ENCODE assay signal across 21 cellular contexts in the genomic region with DNA sequence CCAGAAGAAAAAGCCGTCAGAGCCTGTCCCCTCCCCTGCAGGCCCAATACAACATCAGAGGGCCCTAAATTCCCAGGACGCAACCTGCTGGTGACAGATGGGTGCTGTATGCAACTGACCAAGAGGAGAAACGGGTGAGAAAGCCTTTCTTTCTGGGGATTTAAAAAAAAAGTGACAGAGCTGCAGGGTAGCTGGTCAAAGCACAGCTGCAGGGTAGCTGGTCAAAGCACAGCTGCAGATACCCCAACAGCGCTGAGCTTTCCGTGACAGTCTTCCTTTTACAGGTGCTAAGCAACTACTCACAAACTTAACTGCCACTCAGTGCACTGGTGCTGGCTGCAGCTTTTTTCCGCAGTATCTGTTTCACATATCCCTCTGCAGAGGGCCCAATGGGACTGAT. TPM values are rescaled to one million over a fixed set of nuclear protein-coding genes. Genes with fewer than 3 reads are reported as not detected.
DNase-seq lines count a peak whose midpoint lies in the region; ATAC-seq and TF ChIP-seq lines count a peak whose summit lies in the region.
"Had no signal": no experiment of that assay in that cellular context is flagged by ENCODE, and none has a peak within 500 bp of the region (broad histone marks: within the 10 kb centered on the region; RNA-seq: fewer than 3 reads in every experiment).

No MANE protein-coding gene starts in this region.

- TF ChIP-seq EP300 in stomach (IDR thresholded peaks at IDR 0.05), result no peak

- no peak overlapping the region for H3K4me3 ChIP-seq in stomach
- H3K4me3 ChIP-seq: cardiac muscle cell, gastroesophageal sphincter had no signal

- H3K4me1 ChIP-seq in stomach, result peaks cover 9 to 37% (median 23%) of the 10 kb centered on the region in 4 donors

- peaks cover 0 to 25% (median 19%) of the 10 kb centered on the region in 4 donors for H3K36me3 ChIP-seq in stomach
- H3K36me3 ChIP-seq: cardiac muscle cell had no signal

- WGBS in stomach, 5 donors, result 24 to 50% (median 33%) methylated on average over 6 of the region's 6 CpGs

- TF ChIP-seq CTCF in stomach (IDR thresholded peaks at IDR 0.05), result peak in 1 of 7 experiments; percentile 29

- DNase-seq in LHCN-M2 (ENCODE audit: low read depth), result peak; percentile 35
- DNase-seq in myocyte (ENCODE audit: low read depth), result peak; percentile 52
- DNase-seq in stomach, result no peak
- no peak for DNase-seq in LoVo (ENCODE audit: low spot score)
- DNase-seq in SIG-M5 treated with dmso at 0.1 percent for 504 hours (lab: John Stamatoyannopoulos, UW; ENCODE audit: unreplicated experiment), result no peak
- DNase-seq: activated CD4-positive, alpha-beta T cell treated with anti-CD3 and anti-CD28 coated beads, Interleukin-2, amount 10 ng/mL, durations not matched to agents 24 days and 14 days; activated CD8-positive, alpha-beta memory T cell treated with anti-CD3 and anti-CD28 coated beads, Interleukin-2, amount 50 U/mL, for 4 hours; activated gamma-delta T cell; AML-193; Calu3; NCI-H1930; stimulated activated CD4-positive, alpha-beta T cell treated with anti-CD3 and anti-CD28 coated beads, Interleukin-2, amount 100 ng/mL, for 24 hours had no signal

- no peaks in the 10 kb centered on the region for H3K9me3 ChIP-seq in stomach
- H3K9me3 ChIP-seq: gastroesophageal sphincter had no signal

- intact Hi-C loops in stomach (cut with DNase I; ENCODE audit: low total_unique reads), result no loop called here

- no peak for TF ChIP-seq POLR2A in stomach (IDR thresholded peaks at IDR 0.05)

- no peaks in the 10 kb centered on the region for H3K27me3 ChIP-seq in stomach
- H3K27me3 ChIP-seq: cardiac muscle cell, gastroesophageal sphincter had no signal

- no peak for ATAC-seq in HG03378 (IDR thresholded peaks at IDR 0.05; ENCODE audit: unreplicated experiment)
- ATAC-seq: esophagus mucosa, gastroesophageal sphincter, HCT116 had no signal

- H3K27ac ChIP-seq in cingulate gyrus (ENCODE audit: low read depth, low read length) (peak overlapping the region; percentile 19), stomach (peak overlapping the region in 3 of 5 donors; percentile 10 to 54 (median 43))
- H3K27ac ChIP-seq: cardiac muscle cell, RWPE1 had no signal

RNA-seq across cellular contexts. Expression of gene AP1B1, which starts 17.8 kb away (rescaled TPM):
- total RNA-seq in LHCN-M2 (2014; rRNA removed), result 64.1 and 65.5 TPM in 2 replicates
- 60.3 TPM for polyA plus RNA-seq in LHCN-M2 (2012)
- total RNA-seq in myocyte, result 39.9 and 43.3 TPM in 2 replicates
- polyA plus RNA-seq in myocyte (2012), result 39.9 TPM
- total RNA-seq in stomach, result 100 to 1,000 TPM in 1 of 5 donors, 10 to 100 TPM in 4; 33.8 to 109 (median 64.6) TPM
- polyA plus RNA-seq in stomach, result 10 to 100 TPM; 19.8 to 36.9 (median 30.4) TPM

RNA-seq across cellular contexts. Expression of gene RASL10A, which starts 55.1 kb away (rescaled TPM):
- total RNA-seq in LHCN-M2 (2014; rRNA removed), result 0.06 TPM in 1 of 2 replicates, not detected in the other
- polyA plus RNA-seq in LHCN-M2 (2012), result not detected
- total RNA-seq in myocyte, result 2.5 and 9.5 TPM in 2 replicates
- polyA plus RNA-seq in myocyte (2012), result 1.00 TPM
- under 1 TPM in 1 of 5 donors, not detected in 4; 0.37 TPM for total RNA-seq in stomach
- 1 to 10 TPM in 1 of 3 donors, under 1 TPM in 2; 0.19 to 3.5 (median 0.76) TPM for polyA plus RNA-seq in stomach
- total RNA-seq: osteoblast had no signal
- polyA plus RNA-seq: IgD-negative memory B cell had no signal

Comparison
In these comparisons a context has a peak if more than half of its experiments do, and no peak if none do; other contexts are left out.
1. DNase-seq: peak in LHCN-M2 (single experiment) and myocyte (single experiment); none in stomach (single experiment), LoVo (single experiment) and SIG-M5 treated with dmso at 0.1 percent for 504 hours (single experiment).